In genomic region chr7:142815099-142815498, GRCh38 we compare ENCODE assay signal across 26 cellular contexts. TPM values are rescaled to one million over a fixed set of nuclear protein-coding genes. Genes with fewer than 3 reads are reported as not detected.
DNase-seq lines count a peak whose midpoint lies in the region; ATAC-seq lines count a peak whose summit lies in the region.
"Had no signal": no experiment of that assay in that cellular context is flagged by ENCODE, and none has a peak within 500 bp of the region (broad histone marks: within the 10 kb centered on the region; RNA-seq: fewer than 3 reads in every experiment).

No MANE protein-coding gene starts in this region.

- H3K27me3 Mint-ChIP-seq in activated CD4-positive, alpha-beta T cell treated with anti-CD3 and anti-CD28 coated beads for 36 hours = no peaks in the 10 kb centered on the region
- H3K27me3 Mint-ChIP-seq in T-cell = peaks cover 0 to 10% of the 10 kb centered on the region in 2 donors
- H3K27me3 Mint-ChIP-seq: memory B cell had no signal

- no peak for DNase-seq in activated CD4-positive, alpha-beta T cell treated with anti-CD3 and anti-CD28 coated beads for 36 hours
- DNase-seq in activated CD4-positive, alpha-beta T cell treated with anti-CD3 and anti-CD28 coated beads for 48 hours = no peak
- DNase-seq in T-cell (no peak), pons (ENCODE audit: low spot score) (peak; percentile 11), CD1c-positive myeloid dendritic cell (ENCODE audit: extremely low spot score) (no peak), DMS153 (lab: John Stamatoyannopoulos, UW) (no peak), NCI-H446 treated with DMSO at 0.1 percent for 48 hours (lab: John Stamatoyannopoulos, UW) (no peak)
- DNase-seq: activated CD4-positive, alpha-beta T cell treated with anti-CD3 and anti-CD28 coated beads, Interleukin-2, amount 10 ng/mL, durations not matched to agents 24 days and 14 days; dermis blood vessel endothelial cell; GF-D8; KBM-7; MG63; NCI-H2029 treated with DMSO at 0.1 percent for 48 hours; NCI-H226; NCI-H774; right lobe of liver; stimulated activated CD4-positive, alpha-beta T cell treated with anti-CD3 and anti-CD28 coated beads, Interleukin-4, amount 100 ng/mL, for 1 hour; T-helper 2 cell; upper lobe of right lung had no signal

- no peaks in the 10 kb centered on the region for H3K36me3 Mint-ChIP-seq in activated CD4-positive, alpha-beta T cell treated with anti-CD3 and anti-CD28 coated beads for 36 hours (ENCODE audit: low read depth)
- H3K36me3 Mint-ChIP-seq in T-cell = peaks cover 4% of the 10 kb centered on the region

- CTCF ChIA-PET in activated CD4-positive, alpha-beta T cell treated with anti-CD3 and anti-CD28 coated beads for 36 hours (lab: Charles Lee) = interaction anchor here (0.7 to 11.2 kb wide), 9 partner anchors 19 to 492 kb away, joined by 3 to 182 read pairs (median 6); no protein-coding TSS in a partner anchor
- CTCF ChIA-PET in T-cell (lab: Charles Lee) = interaction anchor here (0.5 to 10.8 kb wide), 9 partner anchors 16 to 178 kb away, joined by 3 to 382 read pairs (median 3); partner anchors contain the start of gene EPHB6 (in 1 of the 2)

- peak overlapping the region; percentile 100 for H3K27ac ChIP-seq in KOPT-K1 (ENCODE audit: low read depth, low read length, poor library complexity, severe bottlenecking)
- H3K27ac ChIP-seq: 22Rv1, right lobe of liver, RWPE1, upper lobe of right lung had no signal

- H3K36me3 ChIP-seq in KOPT-K1 (ENCODE audit: insufficient read depth, low read length) = peaks cover 11% of the 10 kb centered on the region; the same call in 1 of the 2 replicates
- H3K36me3 ChIP-seq: HAP-1, MG63, right lobe of liver, upper lobe of right lung had no signal

- intact Hi-C loops in activated CD4-positive, alpha-beta T cell treated with anti-CD3 and anti-CD28 coated beads for 36 hours (cut with DNase I, micrococcal nuclease) = loop anchor here in 1 of 2 experiments (10.0 kb wide), 1 partner anchor 840 kb away; the partner anchor contains the start of gene TAS2R38

- ATAC-seq in activated CD4-positive, alpha-beta T cell treated with anti-CD3 and anti-CD28 coated beads for 36 hours = peak; percentile 21
- peak in 1 of 4 experiments; percentile 17 for ATAC-seq in T-cell (replicated peaks in 1 of 4)
- ATAC-seq: activated T-helper 17 cell treated with anti-CD3 and anti-CD28 coated beads, Interleukin-2, amount 50 U/mL, for 72 hours; right lobe of liver; upper lobe of right lung had no signal

- peaks cover 6% of the 10 kb centered on the region for H3K9me3 ChIP-seq in KOPT-K1 (ENCODE audit: insufficient read depth, low read length, poor library complexity, severe bottlenecking)
- H3K9me3 ChIP-seq: HAP-1, MG63, right lobe of liver, upper lobe of right lung had no signal

- H3K4me1 Mint-ChIP-seq in activated CD4-positive, alpha-beta T cell treated with anti-CD3 and anti-CD28 coated beads for 36 hours = peaks cover 66% of the 10 kb centered on the region
- H3K4me1 Mint-ChIP-seq in T-cell = peaks cover 48 to 69% (median 64%) of the 10 kb centered on the region in 3 donors

- H3K9me3 Mint-ChIP-seq in activated CD4-positive, alpha-beta T cell treated with anti-CD3 and anti-CD28 coated beads for 36 hours (ENCODE audit: low read depth) = no peaks in the 10 kb centered on the region
- no peaks in the 10 kb centered on the region for H3K9me3 Mint-ChIP-seq in T-cell
- H3K9me3 Mint-ChIP-seq: activated CD4-positive, alpha-beta T cell treated with anti-CD3 and anti-CD28 coated beads, Interleukin-2, amount 10 ng/mL, durations not matched to agents 24 days and 14 days; activated T-helper 17 cell treated with anti-CD3 and anti-CD28 coated beads, Interleukin-2, amount 50 U/mL, for 72 hours had no signal

- H3K27ac Mint-ChIP-seq in activated CD4-positive, alpha-beta T cell treated with anti-CD3 and anti-CD28 coated beads for 36 hours = peak overlapping the region; percentile 7
- peak overlapping the region; percentile 65 to 70 for H3K27ac Mint-ChIP-seq in T-cell
- H3K27ac Mint-ChIP-seq: activated CD4-positive, alpha-beta T cell treated with anti-CD3 and anti-CD28 coated beads, Interleukin-2, amount 10 ng/mL, durations not matched to agents 24 days and 14 days; activated T-helper 17 cell treated with anti-CD3 and anti-CD28 coated beads, Interleukin-2, amount 50 U/mL, for 72 hours had no signal

- POLR2A ChIA-PET in activated CD4-positive, alpha-beta T cell treated with anti-CD3 and anti-CD28 coated beads for 36 hours (lab: Charles Lee) = interaction anchor here (1.4 kb wide), 1 partner anchor 16 kb away, joined by 3 read pairs; no protein-coding TSS in a partner anchor
- POLR2A ChIA-PET in T-cell (lab: Charles Lee) = interaction anchor here in 1 of 2 donors (11.5 kb wide), 1 partner anchor 27 kb away, joined by 577 read pairs; no protein-coding TSS in a partner anchor

- H3K4me3 Mint-ChIP-seq in activated CD4-positive, alpha-beta T cell treated with anti-CD3 and anti-CD28 coated beads for 36 hours = no peak overlapping the region
- peak overlapping the region; percentile 30 to 55 (median 52) for H3K4me3 Mint-ChIP-seq in T-cell
- H3K4me3 Mint-ChIP-seq: activated CD4-positive, alpha-beta T cell treated with anti-CD3 and anti-CD28 coated beads, Interleukin-2, amount 10 ng/mL, durations not matched to agents 24 days and 14 days had no signal

RNA-seq across cellular contexts. Expression of gene EPHB6, which starts 39.8 kb away (rescaled TPM):
- 10 to 100 TPM; 14.7 to 15.1 TPM for total RNA-seq in activated CD4-positive, alpha-beta T cell treated with anti-CD3 and anti-CD28 coated beads for 36 hours
- 10 to 100 TPM; 37.2 to 76.2 (median 62.3) TPM for total RNA-seq in T-cell

RNA-seq across cellular contexts. Expression of gene PRSS2, which starts 44.3 kb away (rescaled TPM):
- total RNA-seq in activated CD4-positive, alpha-beta T cell treated with anti-CD3 and anti-CD28 coated beads for 36 hours = not detected
- 10 to 100 TPM in 3 of 5 donors, not detected in 2; 47.1 to 64.6 (median 57.7) TPM for total RNA-seq in T-cell
- total RNA-seq: activated CD4-positive, alpha-beta T cell treated with anti-CD3 and anti-CD28 coated beads, Interleukin-2, amount 10 ng/mL, durations not matched to agents 24 days and 14 days; activated T-helper 17 cell treated with anti-CD3 and anti-CD28 coated beads, Interleukin-2, amount 50 U/mL, for 72 hours; dermis blood vessel endothelial cell; SK-MEL-5; upper lobe of right lung had no signal
